Comparison of ENCODE assay signal across 19 cellular contexts in genomic region chrY:20998016-20998415, GRCh38.
A peak's percentile ranks its signal among the peaks of the same experiment; 100 is the strongest.
DNase-seq lines count a peak whose midpoint lies in the region; ATAC-seq and TF ChIP-seq lines count a peak whose summit lies in the region.
"Had no signal": no experiment of that assay in that cellular context is flagged by ENCODE, and none has a peak within 500 bp of the region (broad histone marks: within the 10 kb centered on the region; RNA-seq: fewer than 3 reads in every experiment).

No MANE protein-coding gene starts in this region.

- DNase-seq in activated CD8-positive, alpha-beta memory T cell treated with anti-CD3 and anti-CD28 coated beads, Interleukin-2, amount 10 ng/mL, durations not matched to agents 7 days and 5 days: peak; percentile 42
- no peak for DNase-seq in activated CD8-positive, alpha-beta memory T cell treated with anti-CD3 and anti-CD28 coated beads for 24 hours
- DNase-seq in activated CD4-positive, alpha-beta memory T cell treated with anti-CD3 and anti-CD28 coated beads, Interleukin-2, amount 10 ng/mL, durations not matched to agents 7 days and 5 days: peak; percentile 17
- DNase-seq in activated naive CD8-positive, alpha-beta T cell treated with anti-CD3 and anti-CD28 coated beads, Interleukin-2, amount 10 ng/mL, durations not matched to agents 7 days and 5 days: no peak
- DNase-seq in naive thymus-derived CD4-positive, alpha-beta T cell: no peak
- DNase-seq in WTC11 (ENCODE audit: low spot score) (no peak), Right ventricle myocardium superior (no peak)
- DNase-seq: ACHN, AML-193, H7, NCI-H1436, NCI-H2029, NCI-H2171, NCI-H446, NCI-H69, RPMI8226 had no signal

- H3K4me1 ChIP-seq in naive thymus-derived CD4-positive, alpha-beta T cell (ENCODE audit: control insufficient read depth in 2 of 2, insufficient read depth in 2 of 2, low read length in 2 of 2): no peaks in the 10 kb centered on the region

- intact Hi-C loops in naive thymus-derived CD4-positive, alpha-beta T cell (cut with micrococcal nuclease): loop anchor here in 1 of 2 donors (10.0 kb wide), 2 partner anchors 187 to 423 kb away; partner anchors contain the start of gene EIF1AY
- intact Hi-C loops in Right ventricle myocardium superior (cut with DNase I): no loop called here

- H3K9me3 ChIP-seq in naive thymus-derived CD4-positive, alpha-beta T cell (ENCODE audit: control insufficient read depth in 2 of 3, low read length in 3 of 3): no peaks in the 10 kb centered on the region

- no peak overlapping the region for H3K4me3 Mint-ChIP-seq in activated CD8-positive, alpha-beta memory T cell treated with anti-CD3 and anti-CD28 coated beads, Interleukin-2, amount 10 ng/mL, durations not matched to agents 7 days and 5 days
- no peak overlapping the region for H3K4me3 Mint-ChIP-seq in activated CD4-positive, alpha-beta memory T cell treated with anti-CD3 and anti-CD28 coated beads, Interleukin-2, amount 10 ng/mL, durations not matched to agents 7 days and 5 days
- H3K4me3 Mint-ChIP-seq in activated naive CD8-positive, alpha-beta T cell treated with anti-CD3 and anti-CD28 coated beads, Interleukin-2, amount 10 ng/mL, durations not matched to agents 7 days and 5 days: no peak overlapping the region
- peak overlapping the region in 1 of 10 donors; percentile 60 for H3K4me3 Mint-ChIP-seq in naive thymus-derived CD4-positive, alpha-beta T cell
- no peak overlapping the region for H3K4me3 Mint-ChIP-seq in WTC11
- H3K4me3 Mint-ChIP-seq: CD14-positive monocyte had no signal

- no peaks in the 10 kb centered on the region for H3K36me3 ChIP-seq in naive thymus-derived CD4-positive, alpha-beta T cell (ENCODE audit: control insufficient read depth in 2 of 3, insufficient read depth in 3 of 3, low read length in 3 of 3)

- TF ChIP-seq CTCF in WTC11 (IDR thresholded peaks at IDR 0.05): no peak

- no peak overlapping the region for H3K27ac ChIP-seq in naive thymus-derived CD4-positive, alpha-beta T cell (ENCODE audit: low read depth, low read length)
- H3K27ac ChIP-seq: KMS-11 had no signal

- no peak overlapping the region for H3K4me3 ChIP-seq in naive thymus-derived CD4-positive, alpha-beta T cell (ENCODE audit: low read length)

- CTCF ChIA-PET in activated CD8-positive, alpha-beta memory T cell treated with anti-CD3 and anti-CD28 coated beads, Interleukin-2, amount 10 ng/mL, durations not matched to agents 7 days and 5 days (lab: Charles Lee): no interaction called here
- CTCF ChIA-PET in activated CD4-positive, alpha-beta memory T cell treated with anti-CD3 and anti-CD28 coated beads, Interleukin-2, amount 10 ng/mL, durations not matched to agents 7 days and 5 days (lab: Charles Lee): no interaction called here
- CTCF ChIA-PET in naive thymus-derived CD4-positive, alpha-beta T cell (lab: Charles Lee): no interaction called here
- CTCF ChIA-PET in WTC11 (lab: Charles Lee): no interaction called here

- no peaks in the 10 kb centered on the region for H3K27me3 ChIP-seq in naive thymus-derived CD4-positive, alpha-beta T cell (ENCODE audit: control insufficient read depth in 2 of 2, insufficient read depth in 2 of 2, low read length in 2 of 2)

- no peak overlapping the region for H3K27ac Mint-ChIP-seq in activated CD8-positive, alpha-beta memory T cell treated with anti-CD3 and anti-CD28 coated beads, Interleukin-2, amount 10 ng/mL, durations not matched to agents 7 days and 5 days
- no peak overlapping the region for H3K27ac Mint-ChIP-seq in activated CD4-positive, alpha-beta memory T cell treated with anti-CD3 and anti-CD28 coated beads, Interleukin-2, amount 10 ng/mL, durations not matched to agents 7 days and 5 days
- peak overlapping the region; percentile 25 for H3K27ac Mint-ChIP-seq in activated naive CD8-positive, alpha-beta T cell treated with anti-CD3 and anti-CD28 coated beads, Interleukin-2, amount 10 ng/mL, durations not matched to agents 7 days and 5 days
- H3K27ac Mint-ChIP-seq in naive thymus-derived CD4-positive, alpha-beta T cell: peak overlapping the region in 3 of 9 donors; percentile 15 to 62 (median 41)
- H3K27ac Mint-ChIP-seq in WTC11: no peak overlapping the region
- H3K27ac Mint-ChIP-seq: CD14-positive monocyte had no signal

- peak; percentile 47 for ATAC-seq in activated CD8-positive, alpha-beta memory T cell treated with anti-CD3 and anti-CD28 coated beads, Interleukin-2, amount 10 ng/mL, durations not matched to agents 7 days and 5 days
- ATAC-seq in GM18868 (IDR thresholded peaks at IDR 0.05; ENCODE audit: unreplicated experiment) (peak; percentile 59), WTC11 (no peak), Right ventricle myocardium superior (ENCODE audit: poor library complexity) (no peak)
- peak; percentile 84 for ATAC-seq in activated naive CD8-positive, alpha-beta T cell treated with anti-CD3 and anti-CD28 coated beads, Interleukin-2, amount 10 ng/mL, durations not matched to agents 7 days and 5 days (ENCODE audit: low read depth)
- no peak for ATAC-seq in naive thymus-derived CD4-positive, alpha-beta T cell

- H3K9me3 Mint-ChIP-seq in activated CD8-positive, alpha-beta memory T cell treated with anti-CD3 and anti-CD28 coated beads, Interleukin-2, amount 10 ng/mL, durations not matched to agents 7 days and 5 days (ENCODE audit: low read depth): no peaks in the 10 kb centered on the region
- H3K9me3 Mint-ChIP-seq in activated CD4-positive, alpha-beta memory T cell treated with anti-CD3 and anti-CD28 coated beads, Interleukin-2, amount 10 ng/mL, durations not matched to agents 7 days and 5 days: peaks cover 2% of the 10 kb centered on the region
- no peaks in the 10 kb centered on the region for H3K9me3 Mint-ChIP-seq in activated naive CD8-positive, alpha-beta T cell treated with anti-CD3 and anti-CD28 coated beads, Interleukin-2, amount 10 ng/mL, durations not matched to agents 7 days and 5 days
- H3K9me3 Mint-ChIP-seq in naive thymus-derived CD4-positive, alpha-beta T cell: no peaks in the 10 kb centered on the region
- peaks cover 72% of the 10 kb centered on the region for H3K9me3 Mint-ChIP-seq in WTC11
- H3K9me3 Mint-ChIP-seq: CD14-positive monocyte had no signal

- H3K36me3 Mint-ChIP-seq in activated CD8-positive, alpha-beta memory T cell treated with anti-CD3 and anti-CD28 coated beads, Interleukin-2, amount 10 ng/mL, durations not matched to agents 7 days and 5 days: no peaks in the 10 kb centered on the region
- H3K36me3 Mint-ChIP-seq in activated CD4-positive, alpha-beta memory T cell treated with anti-CD3 and anti-CD28 coated beads, Interleukin-2, amount 10 ng/mL, durations not matched to agents 7 days and 5 days (ENCODE audit: low read depth): no peaks in the 10 kb centered on the region
- H3K36me3 Mint-ChIP-seq in activated naive CD8-positive, alpha-beta T cell treated with anti-CD3 and anti-CD28 coated beads, Interleukin-2, amount 10 ng/mL, durations not matched to agents 7 days and 5 days: no peaks in the 10 kb centered on the region
- H3K36me3 Mint-ChIP-seq in naive thymus-derived CD4-positive, alpha-beta T cell: peaks cover 0 to 2% (median 0%) of the 10 kb centered on the region in 5 donors
- H3K36me3 Mint-ChIP-seq in WTC11: peaks cover 27% of the 10 kb centered on the region
- H3K36me3 Mint-ChIP-seq: CD14-positive monocyte had no signal

- POLR2A ChIA-PET in activated CD4-positive, alpha-beta memory T cell treated with anti-CD3 and anti-CD28 coated beads, Interleukin-2, amount 10 ng/mL, durations not matched to agents 7 days and 5 days (lab: Charles Lee): no interaction called here
- POLR2A ChIA-PET in activated naive CD8-positive, alpha-beta T cell treated with anti-CD3 and anti-CD28 coated beads, Interleukin-2, amount 10 ng/mL, durations not matched to agents 7 days and 5 days (lab: Charles Lee): no interaction called here
- POLR2A ChIA-PET in naive thymus-derived CD4-positive, alpha-beta T cell (lab: Charles Lee): interaction anchor here (0.7 kb wide), 1 partner anchor 139 kb away, joined by 3 read pairs; no protein-coding TSS in a partner anchor
- POLR2A ChIA-PET in WTC11 (lab: Charles Lee): no interaction called here

- H3K4me1 Mint-ChIP-seq in activated CD8-positive, alpha-beta memory T cell treated with anti-CD3 and anti-CD28 coated beads, Interleukin-2, amount 10 ng/mL, durations not matched to agents 7 days and 5 days: peaks cover 21% of the 10 kb centered on the region
- H3K4me1 Mint-ChIP-seq in activated CD4-positive, alpha-beta memory T cell treated with anti-CD3 and anti-CD28 coated beads, Interleukin-2, amount 10 ng/mL, durations not matched to agents 7 days and 5 days: peaks cover 33% of the 10 kb centered on the region
- peaks cover 10% of the 10 kb centered on the region for H3K4me1 Mint-ChIP-seq in activated naive CD8-positive, alpha-beta T cell treated with anti-CD3 and anti-CD28 coated beads, Interleukin-2, amount 10 ng/mL, durations not matched to agents 7 days and 5 days
- peaks cover 0 to 45% (median 4%) of the 10 kb centered on the region in 7 donors for H3K4me1 Mint-ChIP-seq in naive thymus-derived CD4-positive, alpha-beta T cell
- no peaks in the 10 kb centered on the region for H3K4me1 Mint-ChIP-seq in WTC11

- H3K27me3 Mint-ChIP-seq in activated CD8-positive, alpha-beta memory T cell treated with anti-CD3 and anti-CD28 coated beads, Interleukin-2, amount 10 ng/mL, durations not matched to agents 7 days and 5 days: no peaks in the 10 kb centered on the region
- H3K27me3 Mint-ChIP-seq in activated CD4-positive, alpha-beta memory T cell treated with anti-CD3 and anti-CD28 coated beads, Interleukin-2, amount 10 ng/mL, durations not matched to agents 7 days and 5 days: no peaks in the 10 kb centered on the region
- H3K27me3 Mint-ChIP-seq in activated naive CD8-positive, alpha-beta T cell treated with anti-CD3 and anti-CD28 coated beads, Interleukin-2, amount 10 ng/mL, durations not matched to agents 7 days and 5 days: no peaks in the 10 kb centered on the region
- H3K27me3 Mint-ChIP-seq in naive thymus-derived CD4-positive, alpha-beta T cell: no peaks in the 10 kb centered on the region
- no peaks in the 10 kb centered on the region for H3K27me3 Mint-ChIP-seq in WTC11 (ENCODE audit: low read depth)

TF ChIP-seq in WTC11, 78 proteins besides CTCF, POLR2A, EP300 and RAD21 (continues in another document):
- TF ChIP-seq MXD4 (CRISPR knock-in tag; IDR thresholded peaks at IDR 0.05; ENCODE audit: borderline replicate concordance) (no peak), GRHL2 (CRISPR knock-in tag; IDR thresholded peaks at IDR 0.05; ENCODE audit: insufficient replicate concordance, severe bottlenecking) (no peak), TCF7 (CRISPR knock-in tag; IDR thresholded peaks at IDR 0.05; ENCODE audit: low read depth) (no peak), RELA (CRISPR knock-in tag; IDR thresholded peaks at IDR 0.05; ENCODE audit: borderline replicate concordance) (no peak), TEAD4 (CRISPR knock-in tag; IDR thresholded peaks at IDR 0.05) (no peak)

Comparison
In these comparisons a context has a peak if more than half of its experiments do, and no peak if none do; other contexts are left out.
1. DNase-seq: peak in activated CD8-positive, alpha-beta memory T cell treated with anti-CD3 and anti-CD28 coated beads, Interleukin-2, amount 10 ng/mL, durations not matched to agents 7 days and 5 days (single experiment) and activated CD4-positive, alpha-beta memory T cell treated with anti-CD3 and anti-CD28 coated beads, Interleukin-2, amount 10 ng/mL, durations not matched to agents 7 days and 5 days (single experiment); none in activated CD8-positive, alpha-beta memory T cell treated with anti-CD3 and anti-CD28 coated beads for 24 hours (single experiment), activated naive CD8-positive, alpha-beta T cell treated with anti-CD3 and anti-CD28 coated beads, Interleukin-2, amount 10 ng/mL, durations not matched to agents 7 days and 5 days (single experiment), naive thymus-derived CD4-positive, alpha-beta T cell (0 of 9), WTC11 (single experiment) and Right ventricle myocardium superior (single experiment).
2. ATAC-seq: peak in activated CD8-positive, alpha-beta memory T cell treated with anti-CD3 and anti-CD28 coated beads, Interleukin-2, amount 10 ng/mL, durations not matched to agents 7 days and 5 days (single experiment), GM18868 (single experiment) and activated naive CD8-positive, alpha-beta T cell treated with anti-CD3 and anti-CD28 coated beads, Interleukin-2, amount 10 ng/mL, durations not matched to agents 7 days and 5 days (single experiment); none in naive thymus-derived CD4-positive, alpha-beta T cell (single experiment), WTC11 (single experiment) and Right ventricle myocardium superior (single experiment).